ENCODE assay signal across 9 cellular contexts in the genomic region with DNA sequence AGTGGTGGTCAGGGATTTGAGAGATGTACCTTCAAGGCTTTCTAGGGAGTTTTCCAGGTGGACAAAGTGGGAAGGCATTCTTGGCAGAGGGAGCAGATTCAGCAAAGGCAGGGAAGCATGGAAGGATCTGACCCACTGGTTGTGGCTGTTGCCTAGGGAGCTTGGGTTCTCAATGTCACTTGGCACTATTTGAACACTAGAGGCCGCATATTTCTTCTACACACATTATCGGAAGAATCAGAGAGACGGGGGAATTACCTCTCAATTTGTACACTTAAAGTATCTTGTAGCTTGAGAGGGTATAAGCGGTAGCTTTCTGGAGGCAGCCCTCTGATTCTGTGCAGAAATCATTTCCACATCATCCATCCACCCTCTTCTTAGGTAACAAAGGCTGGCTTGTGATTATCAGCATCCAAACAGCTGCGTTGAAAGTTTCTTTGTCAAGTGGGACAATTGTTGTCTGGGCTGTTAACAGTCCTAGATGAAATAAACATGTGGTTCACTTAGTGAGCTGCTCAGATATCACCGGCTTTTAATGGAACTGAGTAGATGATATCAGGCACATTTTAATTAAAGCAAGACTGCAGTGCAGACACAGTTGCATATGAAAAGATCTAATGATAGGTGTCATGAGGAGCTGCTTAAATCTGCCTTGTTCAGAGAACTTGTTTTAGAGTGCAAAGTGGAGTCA. TPM values are rescaled to one million over a fixed set of nuclear protein-coding genes. Genes with fewer than 3 reads are reported as not detected.
DNase-seq lines count a peak whose midpoint lies in the region; ATAC-seq, FAIRE-seq and TF ChIP-seq lines count a peak whose summit lies in the region.
"Had no signal": no experiment of that assay in that cellular context is flagged by ENCODE, and none has a peak within 500 bp of the region (broad histone marks: within the 10 kb centered on the region; RNA-seq: fewer than 3 reads in every experiment).

No MANE protein-coding gene starts in this region.

- POLR2A ChIA-PET in Panc1 (lab: Charles Lee) (no interaction called here), HepG2 (lab: Yijun Ruan, JAX) (no interaction called here)

- CTCF ChIA-PET in Panc1 (lab: Charles Lee) (interaction anchor here (0.7 kb wide), 1 partner anchor 9 kb away, joined by 3 read pairs; no protein-coding TSS in a partner anchor), HepG2 (lab: Yijun Ruan, JAX; ENCODE audit: low intra/inter-chr PET ratio, low total read pairs) (interaction anchor here (2.4 kb wide), 1 partner anchor 24 kb away, joined by 7 read pairs; no protein-coding TSS in a partner anchor)

- H3K9me3 ChIP-seq in DND-41 (ENCODE audit: insufficient read depth, low read length, severe bottlenecking) (no peaks in the 10 kb centered on the region), Panc1 (ENCODE audit: control insufficient read depth, insufficient read depth, low read depth, low read length) (no peaks in the 10 kb centered on the region), HepG2 (ENCODE audit: low read length) (no peaks in the 10 kb centered on the region), ascending aorta (no peaks in the 10 kb centered on the region)

- BruUV-seq in Panc1 (replicated peaks; lab: Mats Ljungman, UMichigan) (no TSS peak), HepG2 (replicated peaks; lab: Mats Ljungman, UMichigan) (no TSS peak)

- TF ChIP-seq EP300 in HepG2 (IDR thresholded peaks at IDR 0.05; ENCODE audit: low read depth in 2 of 2, low read length in 2 of 2) (no peak), HepG2 (CRISPR knock-in tag; IDR thresholded peaks at IDR 0.05; ENCODE audit: borderline replicate concordance) (no peak)

- intact Hi-C loops in Panc1 (cut with micrococcal nuclease; ENCODE audit: unreplicated experiment), result no loop called here
- intact Hi-C loops in HepG2 (cut with micrococcal nuclease; ENCODE audit: unreplicated experiment), result loop anchor here (1.0 kb wide), 1 partner anchor 24 kb away; no protein-coding TSS in a partner anchor
- intact Hi-C loops in posterior vena cava (cut with DNase I), result no loop called here
- intact Hi-C loops in ascending aorta (cut with DNase I), result no loop called here

- 1% methylated on average over 5 of the region's 6 CpGs for WGBS in HepG2 (ENCODE audit: low lambda C conversion rate)

- DNase-seq in DND-41 (no peak), KBM-7 (peak; percentile 4), Panc1 (ENCODE audit: low read depth, low spot score) (no peak), HepG2 (ENCODE audit: low spot score) (peak; percentile 7), posterior vena cava (ENCODE audit: low spot score) (no peak), ascending aorta (ENCODE audit: low spot score in 2 of 2) (no peak)

- H3K4me3 ChIP-seq in DND-41 (ENCODE audit: low read depth in 1 of 2, low read length in 2 of 2) (no peak overlapping the region), Panc1 (ENCODE audit: low read depth in 2 of 2, low read length in 2 of 2) (no peak overlapping the region), HepG2 (replicated peaks in 1 of 3; ENCODE audit: insufficient read depth in 1 of 3, low read depth in 2 of 3, low read length in 3 of 3) (no peak overlapping the region), ascending aorta (no peak overlapping the region)
- H3K4me3 ChIP-seq: lung had no signal

- H3K27ac ChIP-seq in DND-41 (ENCODE audit: low read length), result no peak overlapping the region
- no peak overlapping the region for H3K27ac ChIP-seq in Panc1 (ENCODE audit: low read length)
- no peak overlapping the region for H3K27ac ChIP-seq in HepG2 (ENCODE audit: extremely low read length, insufficient read depth, low read length)
- no peak overlapping the region for H3K27ac ChIP-seq in ascending aorta

- H3K36me3 ChIP-seq in DND-41 (ENCODE audit: insufficient read depth, low read length), result no peaks in the 10 kb centered on the region
- no peaks in the 10 kb centered on the region for H3K36me3 ChIP-seq in Panc1 (ENCODE audit: control insufficient read depth, insufficient read depth, low read length)
- H3K36me3 ChIP-seq in HepG2 (replicated peaks in 1 of 2; ENCODE audit: control insufficient read depth in 1 of 2, insufficient read depth in 2 of 2, low read length in 2 of 2), result no peaks in the 10 kb centered on the region
- H3K36me3 ChIP-seq in ascending aorta, result no peaks in the 10 kb centered on the region

- H2AFZ ChIP-seq in DND-41 (ENCODE audit: low read depth, low read length) (no peak overlapping the region), HepG2 (ENCODE audit: low read length) (no peak overlapping the region)

- peak; percentile 8 for FAIRE-seq in HepG2 (lab: Jason Lieb, UNC)

- H4K20me1 ChIP-seq in DND-41 (ENCODE audit: insufficient read depth, low read length) (no peaks in the 10 kb centered on the region), HepG2 (ENCODE audit: insufficient read depth, low read length) (no peaks in the 10 kb centered on the region)

- H3K27me3 ChIP-seq in DND-41 (ENCODE audit: insufficient read depth, low read length, poor library complexity) (no peaks in the 10 kb centered on the region), Panc1 (ENCODE audit: control insufficient read depth, insufficient read depth, low read length) (peaks cover 33% of the 10 kb centered on the region), HepG2 (ENCODE audit: control insufficient read depth in 1 of 2, insufficient read depth in 2 of 2, low read length in 2 of 2) (peaks cover 3 to 52% of the 10 kb centered on the region in 2 experiments), ascending aorta (no peaks in the 10 kb centered on the region)

- H3K9ac ChIP-seq in DND-41 (ENCODE audit: low read depth, low read length) (no peak overlapping the region), HepG2 (ENCODE audit: insufficient read depth, low read depth, low read length) (no peak overlapping the region)

- in situ Hi-C loops in KBM-7 (cut with MboI; ENCODE audit: low pct_unique_long_range_greater_than_20kb, low sequenced_read_pairs), result no loop called here
- in situ Hi-C loops in Panc1 (cut with HindIII; ENCODE audit: low pct_unique_long_range_greater_than_20kb, low sequenced_read_pairs), result no loop called here
- in situ Hi-C loops in HepG2 (cut with HindIII; ENCODE audit: extremely low pct_ligation_motif_present, low pct_unique_long_range_greater_than_20kb), result loop anchor here (25.0 kb wide), 1 partner anchor 1465 kb away; no protein-coding TSS in a partner anchor

- peak; percentile 26 for TF ChIP-seq CTCF in DND-41 (IDR thresholded peaks at IDR 0.05; ENCODE audit: borderline replicate concordance, extremely low read depth, low read length, poor library complexity, severe bottlenecking)
- TF ChIP-seq CTCF in Panc1 (IDR thresholded peaks at IDR 0.05), result peak; percentile 61
- peak; percentile 17; the same call in 1 of the 2 replicates for TF ChIP-seq CTCF in HepG2 (CRISPR knock-in tag; IDR thresholded peaks at IDR 0.05)
- TF ChIP-seq CTCF in ascending aorta (IDR thresholded peaks at IDR 0.05), result no peak

- H3K4me1 ChIP-seq in DND-41 (ENCODE audit: insufficient read depth, low read length) (no peaks in the 10 kb centered on the region), Panc1 (ENCODE audit: control insufficient read depth, insufficient read depth, low read length) (no peaks in the 10 kb centered on the region), HepG2 (ENCODE audit: insufficient read depth, low read length) (no peaks in the 10 kb centered on the region), ascending aorta (no peaks in the 10 kb centered on the region)

- TF ChIP-seq RAD21 in HepG2 (CRISPR knock-in tag; IDR thresholded peaks at IDR 0.05), result no peak

- no peak for TF ChIP-seq POLR2A in HepG2 (IDR thresholded peaks at IDR 0.05; ENCODE audit: insufficient read depth in 1 of 2, low read depth in 2 of 2, low read length in 2 of 2)

- H3K79me2 ChIP-seq in DND-41 (ENCODE audit: insufficient read depth, low read length) (no peaks in the 10 kb centered on the region), HepG2 (ENCODE audit: insufficient read depth, low read length) (no peaks in the 10 kb centered on the region)

- H3K4me2 ChIP-seq in DND-41 (ENCODE audit: insufficient read depth, low read length), result no peak overlapping the region
- H3K4me2 ChIP-seq in HepG2 (ENCODE audit: low read depth, low read length), result no peak overlapping the region

- ATAC-seq in DND-41 (ENCODE audit: insufficient read depth, low read depth) (peak; percentile 44; the same call in 1 of the 3 replicates), Panc1 (peak; percentile 68; the same call in 1 of the 2 replicates), HepG2 (peak; percentile 84), HG02884 (IDR thresholded peaks at IDR 0.05; ENCODE audit: unreplicated experiment) (no peak), HG02938 (IDR thresholded peaks at IDR 0.05; ENCODE audit: unreplicated experiment) (no peak)

RNA-seq across cellular contexts. Expression of a gene that starts 2.6 kb away (rescaled TPM):
- total RNA-seq in Panc1 (2021; ENCODE audit: unreplicated experiment), result not detected
- polyA plus RNA-seq in Panc1 (2012; ENCODE audit: insufficient read length), result not detected
- total RNA-seq in HepG2 (2016; rRNA removed; fragmentation: Illumina TruSeq; extraction: Trizol), result not detected in 2 replicates
- not detected in 2 replicates for total RNA-seq in HepG2 (2016; cell fraction: cytosol; rRNA removed; fragmentation: Illumina TruSeq; extraction: Trizol; ENCODE audit: low read depth)
- total RNA-seq in HepG2 (2016; cell fraction: insoluble cytoplasmic fraction; rRNA removed; fragmentation: Illumina TruSeq; extraction: Trizol), result not detected in 2 replicates
- total RNA-seq in HepG2 (2016; cell fraction: membrane; rRNA removed; fragmentation: Illumina TruSeq; extraction: Trizol), result not detected in 2 replicates
- total RNA-seq in HepG2 (2016; cell fraction: nucleus; rRNA removed; fragmentation: Illumina TruSeq; extraction: Trizol), result not detected in 2 replicates
- polyA plus RNA-seq in HepG2 (2011; rRNA removed), result not detected in 2 replicates
- not detected in 2 replicates for polyA plus RNA-seq in HepG2 (2011; cell fraction: cytosol; rRNA removed)
- not detected in 2 replicates for polyA plus RNA-seq in HepG2 (2011; cell fraction: nucleus; rRNA removed)
- polyA plus RNA-seq in HepG2 (2012), result not detected in 2 replicates
- polyA plus RNA-seq in HepG2 (2016; cell fraction: cytosol; fragmentation: Illumina TruSeq; extraction: Trizol; ENCODE audit: low read depth), result not detected in 2 replicates
- polyA plus RNA-seq in HepG2 (2016; cell fraction: insoluble cytoplasmic fraction; fragmentation: Illumina TruSeq; extraction: Trizol; ENCODE audit: low read depth), result not detected in 2 replicates
- polyA plus RNA-seq in HepG2 (2016; cell fraction: membrane; fragmentation: Illumina TruSeq; extraction: Trizol; ENCODE audit: low read depth), result not detected in 2 replicates
- polyA plus RNA-seq in HepG2 (2016; cell fraction: nucleus; fragmentation: Illumina TruSeq; extraction: Trizol; ENCODE audit: insufficient read depth, low read depth), result not detected in 2 replicates
- not detected in 2 replicates for polyA minus RNA-seq in HepG2 (2011; rRNA and poly(A)+ RNA removed; ENCODE audit: low replicate concordance)
- not detected in 2 replicates for polyA minus RNA-seq in HepG2 (2011; cell fraction: cytosol; rRNA and poly(A)+ RNA removed)
- not detected in 2 replicates for polyA minus RNA-seq in HepG2 (2011; cell fraction: nucleus; rRNA and poly(A)+ RNA removed)
- not detected for total RNA-seq in posterior vena cava
- not detected for total RNA-seq in ascending aorta

Comparison
In these comparisons a context has a peak if more than half of its experiments do, and no peak if none do; other contexts are left out.
1. ATAC-seq: peak in DND-41 (single experiment), Panc1 (single experiment) and HepG2 (single experiment); none in HG02884 (single experiment) and HG02938 (single experiment).
2. DNase-seq: peak in KBM-7 (single experiment) and HepG2 (single experiment); none in DND-41 (single experiment), Panc1 (single experiment), posterior vena cava (single experiment) and ascending aorta (0 of 2).
3. CTCF ChIP-seq: peak in DND-41 (single experiment), Panc1 (single experiment) and HepG2 (single experiment); none in ascending aorta (0 of 3).